Comparison of ENCODE assay signal across 1 cellular context in genomic region chr7:111931016-111931517, GRCh38.
A peak's percentile ranks its signal among the peaks of the same experiment; 100 is the strongest.
TF ChIP-seq lines count a peak whose summit lies in the region.

No MANE protein-coding gene starts in this region.

TF ChIP-seq in HepG2, 621 proteins besides CTCF, POLR2A, EP300 and RAD21 (continued from another document and continues in another):
- TF ChIP-seq SKIL (CRISPR knock-in tag; IDR thresholded peaks at IDR 0.05; ENCODE audit: borderline replicate concordance) (no peak), SIN3A (IDR thresholded peaks at IDR 0.05; ENCODE audit: borderline replicate concordance, low read depth, low read length) (no peak), PHF21A (CRISPR knock-in tag; IDR thresholded peaks at IDR 0.05) (peak; percentile 46), ZNF432 (CRISPR knock-in tag; IDR thresholded peaks at IDR 0.05; ENCODE audit: borderline replicate concordance) (no peak), ZFP37 (CRISPR knock-in tag; IDR thresholded peaks at IDR 0.05; ENCODE audit: borderline replicate concordance) (no peak), PCBP1 (IDR thresholded peaks at IDR 0.05; ENCODE audit: borderline replicate concordance, low read depth, low read length) (no peak), BRF2 (CRISPR knock-in tag; IDR thresholded peaks at IDR 0.05) (no peak), MBD4 (IDR thresholded peaks at IDR 0.05; ENCODE audit: borderline replicate concordance, low read length) (no peak; the same call in 1 of the 2 replicates), HIVEP1 (CRISPR knock-in tag; IDR thresholded peaks at IDR 0.05) (no peak), BCLAF1 (IDR thresholded peaks at IDR 0.05) (no peak), ZBTB25 (CRISPR knock-in tag; IDR thresholded peaks at IDR 0.05) (no peak), ZNF552 (CRISPR knock-in tag; IDR thresholded peaks at IDR 0.05; ENCODE audit: borderline replicate concordance) (no peak), HES4 (CRISPR knock-in tag; IDR thresholded peaks at IDR 0.05; ENCODE audit: borderline replicate concordance) (no peak), ATAD3A (CRISPR knock-in tag; IDR thresholded peaks at IDR 0.05) (no peak), HMGXB4 (CRISPR knock-in tag; IDR thresholded peaks at IDR 0.05; ENCODE audit: borderline replicate concordance in 1 of 2, low read depth in 1 of 2) (no peak), ZNF616 (CRISPR knock-in tag; IDR thresholded peaks at IDR 0.05; ENCODE audit: low read depth) (no peak), MYPOP (CRISPR knock-in tag; IDR thresholded peaks at IDR 0.05) (no peak), HOMEZ (CRISPR knock-in tag; IDR thresholded peaks at IDR 0.05; ENCODE audit: low read depth) (peak; percentile 76), ASH2L (IDR thresholded peaks at IDR 0.05; ENCODE audit: insufficient read length, low read depth, low read length) (peak; percentile 52), RBFOX2 (IDR thresholded peaks at IDR 0.05; ENCODE audit: low read depth, low read length) (no peak), ZMYM3 (CRISPR knock-in tag; IDR thresholded peaks at IDR 0.05) (no peak), ZNF263 (CRISPR knock-in tag; IDR thresholded peaks at IDR 0.05) (no peak), ZBTB26 (CRISPR knock-in tag; IDR thresholded peaks at IDR 0.05; ENCODE audit: borderline replicate concordance) (no peak), ZNF709 (CRISPR knock-in tag; IDR thresholded peaks at IDR 0.05) (0 out of 2 replicates have a peak, but pooled peaks have one; percentile 27), MAFK (conservative IDR thresholded peaks at IDR 0.05 in 1 of 2, IDR thresholded peaks at IDR 0.05 in 1 of 2; ENCODE audit: low read length in 2 of 2) (peak in 1 of 2 experiments; percentile 32; a peak in 2 of 4 replicates), NFE2 (CRISPR knock-in tag; IDR thresholded peaks at IDR 0.05) (0 out of 2 replicates have a peak, but pooled peaks have one; percentile 45), LCORL (IDR thresholded peaks at IDR 0.05) (no peak), LCORL (CRISPR knock-in tag; IDR thresholded peaks at IDR 0.05) (0 out of 2 replicates have a peak, but pooled peaks have one; percentile 22), ZNF572 (CRISPR knock-in tag; IDR thresholded peaks at IDR 0.05) (no peak), RORA (CRISPR knock-in tag; IDR thresholded peaks at IDR 0.05) (no peak), ZNF232 (CRISPR knock-in tag; IDR thresholded peaks at IDR 0.05; ENCODE audit: borderline replicate concordance) (no peak), BRCA1 (CRISPR knock-in tag; IDR thresholded peaks at IDR 0.05) (no peak), ZNF777 (CRISPR knock-in tag; IDR thresholded peaks at IDR 0.05) (no peak), ZNF639 (CRISPR knock-in tag; conservative IDR thresholded peaks at IDR 0.05) (no peak), TBP (CRISPR knock-in tag; IDR thresholded peaks at IDR 0.05) (no peak), ZBTB46 (CRISPR knock-in tag; IDR thresholded peaks at IDR 0.05; ENCODE audit: borderline replicate concordance) (no peak), ATF1 (CRISPR knock-in tag; IDR thresholded peaks at IDR 0.05) (no peak; the same call in 1 of the 2 replicates), ZNF513 (CRISPR knock-in tag; conservative IDR thresholded peaks at IDR 0.05) (no peak), ZSCAN9 (CRISPR knock-in tag; IDR thresholded peaks at IDR 0.05; ENCODE audit: borderline replicate concordance) (no peak), DPF2 (CRISPR knock-in tag; IDR thresholded peaks at IDR 0.05; ENCODE audit: borderline replicate concordance, low read depth) (peak; percentile 65; the same call in 1 of the 2 replicates), MAX (IDR thresholded peaks at IDR 0.05) (peak; percentile 65), RFXAP (CRISPR knock-in tag; IDR thresholded peaks at IDR 0.05; ENCODE audit: borderline replicate concordance) (no peak), DDIT3 (CRISPR knock-in tag; IDR thresholded peaks at IDR 0.05) (no peak), CREBL2 (CRISPR knock-in tag; IDR thresholded peaks at IDR 0.05; ENCODE audit: borderline replicate concordance) (no peak)
